Comparison of ENCODE assay signal across 9 cellular contexts in genomic region chr3:12719984-12720656, GRCh38. TPM values are rescaled to one million over a fixed set of nuclear protein-coding genes. Genes with fewer than 3 reads are reported as not detected.
DNase-seq lines count a peak whose midpoint lies in the region; ATAC-seq and TF ChIP-seq lines count a peak whose summit lies in the region.
"Had no signal": no experiment of that assay in that cellular context is flagged by ENCODE, and none has a peak within 500 bp of the region (broad histone marks: within the 10 kb centered on the region; RNA-seq: fewer than 3 reads in every experiment).

No MANE protein-coding gene starts in this region.

- POLR2A ChIA-PET in activated CD8-positive, alpha-beta T cell treated with anti-CD3 and anti-CD28 coated beads for 36 hours (lab: Charles Lee): interaction anchor here (0.6 to 0.7 kb wide), 3 partner anchors 21 to 108 kb away, joined by 3 to 4 read pairs (median 3); no protein-coding TSS in a partner anchor

- CTCF ChIA-PET in activated CD8-positive, alpha-beta T cell treated with anti-CD3 and anti-CD28 coated beads for 36 hours (lab: Charles Lee): interaction anchor here (0.6 to 2.1 kb wide), 25 partner anchors 8 to 162 kb away, joined by 3 to 13 read pairs (median 4); no protein-coding TSS in a partner anchor

- H3K4me1 Mint-ChIP-seq in activated CD8-positive, alpha-beta T cell treated with anti-CD3 and anti-CD28 coated beads for 36 hours (ENCODE audit: low read depth): peaks cover 10% of the 10 kb centered on the region
- peaks cover 11% of the 10 kb centered on the region for H3K4me1 Mint-ChIP-seq in mesothelial cell of epicardium

- peak in 13 of 14 donors; percentile 1 to 57 (median 34) for DNase-seq in C1 segment of cervical spinal cord (lab: John Stamatoyannopoulos, UW)
- peak; percentile 71 for DNase-seq in GM19240 (ENCODE audit: insufficient read length, low spot score)
- peak; percentile 59 for DNase-seq in NCI-H82 treated with DMSO at 0.1 percent for 48 hours (lab: John Stamatoyannopoulos, UW; ENCODE audit: unreplicated experiment)
- peak; percentile 79 for DNase-seq in activated CD8-positive, alpha-beta T cell treated with anti-CD3 and anti-CD28 coated beads for 36 hours
- DNase-seq in effector CD8-positive, alpha-beta T cell (lab: John Stamatoyannopoulos, UW): peak; percentile 57
- DNase-seq in mesothelial cell of epicardium (ENCODE audit: low spot score in 2 of 2, unreplicated experiment in 2 of 2): peak; percentile 44 to 75
- DNase-seq in stimulated activated CD8-positive, alpha-beta memory T cell treated with anti-CD3 and anti-CD28 coated beads, Interleukin-2, amount 100 ng/mL, for 1 hour (ENCODE audit: low read depth in 2 of 2): peak; percentile 18 to 42

- no peaks in the 10 kb centered on the region for H3K36me3 Mint-ChIP-seq in activated CD8-positive, alpha-beta T cell treated with anti-CD3 and anti-CD28 coated beads for 36 hours (ENCODE audit: low read depth)
- H3K36me3 Mint-ChIP-seq in mesothelial cell of epicardium: no peaks in the 10 kb centered on the region

- intact Hi-C loops in activated CD8-positive, alpha-beta T cell treated with anti-CD3 and anti-CD28 coated beads for 36 hours (cut with micrococcal nuclease): no loop called here

- no peaks in the 10 kb centered on the region for H3K27me3 Mint-ChIP-seq in activated CD8-positive, alpha-beta T cell treated with anti-CD3 and anti-CD28 coated beads for 36 hours
- H3K27me3 Mint-ChIP-seq in mesothelial cell of epicardium (ENCODE audit: low read depth): no peaks in the 10 kb centered on the region

- peak; percentile 94 for TF ChIP-seq CTCF in activated CD8-positive, alpha-beta T cell treated with anti-CD3 and anti-CD28 coated beads for 36 hours (IDR thresholded peaks at IDR 0.05)
- peak; percentile 78 for TF ChIP-seq CTCF in mesothelial cell of epicardium (IDR thresholded peaks at IDR 0.05; ENCODE audit: unreplicated experiment)

- no peaks in the 10 kb centered on the region for H3K9me3 Mint-ChIP-seq in activated CD8-positive, alpha-beta T cell treated with anti-CD3 and anti-CD28 coated beads for 36 hours
- H3K9me3 Mint-ChIP-seq in mesothelial cell of epicardium: peaks cover 4% of the 10 kb centered on the region

- peak overlapping the region; percentile 25 for H3K27ac Mint-ChIP-seq in activated CD8-positive, alpha-beta T cell treated with anti-CD3 and anti-CD28 coated beads for 36 hours
- peak overlapping the region; percentile 83 for H3K27ac Mint-ChIP-seq in mesothelial cell of epicardium

- ATAC-seq in HG03558 (IDR thresholded peaks at IDR 0.05; ENCODE audit: extremely low read depth, unreplicated experiment): peak; percentile 65
- ATAC-seq in activated CD8-positive, alpha-beta T cell treated with anti-CD3 and anti-CD28 coated beads for 36 hours: peak; percentile 96

- no peak overlapping the region for H3K4me3 Mint-ChIP-seq in activated CD8-positive, alpha-beta T cell treated with anti-CD3 and anti-CD28 coated beads for 36 hours
- peak overlapping the region; percentile 55 for H3K4me3 Mint-ChIP-seq in mesothelial cell of epicardium

RNA-seq across cellular contexts. Expression of gene TMEM40, which starts 38.9 kb away (rescaled TPM):
- total RNA-seq in activated CD8-positive, alpha-beta T cell treated with anti-CD3 and anti-CD28 coated beads for 36 hours: not detected
- 7.8 to 8.3 TPM (median 8.0 TPM) in 3 replicates for total RNA-seq in mesothelial cell of epicardium
- total RNA-seq: activated CD8-positive, alpha-beta memory T cell treated with anti-CD3 and anti-CD28 coated beads for 36 hours had no signal

RNA-seq across cellular contexts. Expression of gene RAF1, which starts 56.2 kb away (rescaled TPM):
- total RNA-seq in activated CD8-positive, alpha-beta T cell treated with anti-CD3 and anti-CD28 coated beads for 36 hours: 10 to 100 TPM; 71.1 to 74.9 TPM
- total RNA-seq in mesothelial cell of epicardium: 108 to 116 TPM (median 111 TPM) in 3 replicates

Comparison
In these comparisons a context has a peak if more than half of its experiments do, and no peak if none do; other contexts are left out.
1. Peak in every context shown above with its lines: DNase-seq and ATAC-seq.